ENCODE assay signal across 8 cellular contexts in the genomic region with DNA sequence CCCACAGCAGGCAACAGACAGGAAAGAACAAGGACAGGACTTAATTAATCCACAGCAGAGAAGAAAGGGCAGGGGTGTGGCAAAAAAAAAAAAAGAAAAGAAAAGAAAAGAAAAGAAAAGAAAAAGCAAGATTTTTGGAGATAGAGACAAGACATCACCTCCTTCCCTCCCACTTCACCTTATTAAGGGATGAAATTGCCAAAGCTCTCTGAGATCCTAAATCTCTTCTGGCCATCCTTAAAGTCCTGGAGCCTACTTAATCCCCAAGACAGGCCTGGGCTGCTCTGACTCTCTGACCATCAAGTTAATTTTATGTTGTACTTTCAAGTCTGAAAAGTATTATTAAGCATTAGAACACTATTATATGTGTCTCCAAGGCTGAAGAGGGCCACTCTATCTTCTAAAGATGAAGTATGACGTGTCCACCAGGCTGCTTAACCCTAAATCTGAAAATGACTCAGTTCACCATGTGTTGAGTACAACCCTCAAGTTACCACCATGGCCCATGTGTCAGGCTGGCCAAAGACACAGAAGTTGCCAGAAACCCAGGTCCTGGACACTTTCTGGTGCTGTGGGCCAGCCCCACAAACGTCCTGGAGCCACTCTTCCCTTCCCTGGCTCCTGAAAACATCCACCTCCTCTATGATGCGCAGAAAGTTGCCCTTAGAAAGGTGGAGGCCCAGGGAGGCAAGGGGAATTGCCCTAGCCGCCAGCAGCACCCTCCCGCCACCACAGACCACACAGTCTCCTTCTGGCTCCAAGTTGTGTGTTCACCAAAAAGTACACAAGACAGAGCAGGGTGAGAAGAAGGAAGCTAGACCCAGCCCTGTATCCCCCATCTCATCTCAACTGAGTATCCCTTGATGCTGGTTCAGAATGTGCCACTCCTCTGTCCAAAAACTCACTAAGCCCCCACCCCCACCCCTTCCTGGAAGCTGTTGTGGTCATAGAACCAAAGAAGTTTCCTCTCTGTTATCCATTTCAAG. TPM values are rescaled to one million over a fixed set of nuclear protein-coding genes. Genes with fewer than 3 reads are reported as not detected.
DNase-seq lines count a peak whose midpoint lies in the region; ATAC-seq, FAIRE-seq and TF ChIP-seq lines count a peak whose summit lies in the region.

No MANE protein-coding gene starts in this region.

- CTCF ChIA-PET in Caco-2 (lab: Charles Lee) = no interaction called here

- H3K4me3 ChIP-seq in Caco-2 (ENCODE audit: low read depth, low read length) = no peak overlapping the region
- H3K4me3 ChIP-seq in bronchial epithelial cell (ENCODE audit: low read depth, low read length) = no peak overlapping the region
- H3K4me3 ChIP-seq in neuronal stem cell (ENCODE audit: low read length in 2 of 2) = no peak overlapping the region

- H2BK12ac ChIP-seq in neuronal stem cell (ENCODE audit: low read length) = peak overlapping the region; percentile 24

- no peaks in the 10 kb centered on the region for H3K9me3 Mint-ChIP-seq in Caco-2 (ENCODE audit: unreplicated experiment)

- no peak overlapping the region for H3K27ac ChIP-seq in neuronal stem cell (replicated peaks; ENCODE audit: low read length)

- H3K4me3 Mint-ChIP-seq in Caco-2 (ENCODE audit: unreplicated experiment) = peak overlapping the region; percentile 20

- no peak overlapping the region for H3K4me2 ChIP-seq in neuronal stem cell (ENCODE audit: insufficient read depth, low read length, poor library complexity, severe bottlenecking)

- no peak for FAIRE-seq in bronchial epithelial cell (lab: Jason Lieb, UNC)
- no peak for FAIRE-seq in HTR-8/SVneo (lab: Jason Lieb, UNC)

- no peak overlapping the region for H3K14ac ChIP-seq in neuronal stem cell (ENCODE audit: low read length)

- peak overlapping the region; percentile 20 for H3K23ac ChIP-seq in neuronal stem cell (ENCODE audit: low read depth, low read length, poor library complexity)

- H4K8ac ChIP-seq in neuronal stem cell (ENCODE audit: low read depth, low read length) = no peak overlapping the region

- H3K9me3 ChIP-seq in Caco-2 (no peaks in the 10 kb centered on the region), neuronal stem cell (replicated peaks in 1 of 2; ENCODE audit: control insufficient read depth in 2 of 2, insufficient read depth in 1 of 2, low read depth in 1 of 2, low read length in 2 of 2) (no peaks in the 10 kb centered on the region)

- no peak overlapping the region for H3K27ac Mint-ChIP-seq in Caco-2 (ENCODE audit: unreplicated experiment)

- H2BK15ac ChIP-seq in neuronal stem cell (ENCODE audit: low read length) = no peak overlapping the region

- H3K4me1 ChIP-seq in Caco-2 (peaks cover 8% of the 10 kb centered on the region), neuronal stem cell (ENCODE audit: control insufficient read depth in 2 of 2, insufficient read depth in 1 of 2, low read depth in 1 of 2, low read length in 2 of 2) (peaks cover 7 to 8% of the 10 kb centered on the region in 2 donors)

- no peak for ATAC-seq in HG03520 (IDR thresholded peaks at IDR 0.05; ENCODE audit: unreplicated experiment)

- H2BK120ac ChIP-seq in neuronal stem cell (ENCODE audit: low read depth, low read length) = no peak overlapping the region

- WGBS in neuronal stem cell (ENCODE audit: extremely low coverage in 2 of 2, insufficient read length in 2 of 2, insufficient replicate concordance in 1 of 2), 2 donors = no CpG with 5 or more reads among the region's 5 CpGs

- H3K4me1 Mint-ChIP-seq in Caco-2 (ENCODE audit: low read depth, unreplicated experiment) = peaks cover 7% of the 10 kb centered on the region

- H2AK5ac ChIP-seq in neuronal stem cell (ENCODE audit: low read depth, low read length) = no peak overlapping the region

- no peak overlapping the region for H4K91ac ChIP-seq in neuronal stem cell (ENCODE audit: low read depth, low read length, poor library complexity)

- peaks cover 53% of the 10 kb centered on the region for H3K36me3 Mint-ChIP-seq in Caco-2 (ENCODE audit: insufficient read depth, unreplicated experiment)

- H2AFZ ChIP-seq in neuronal stem cell (ENCODE audit: low read length) = no peak overlapping the region

- no peaks in the 10 kb centered on the region for H3K79me1 ChIP-seq in neuronal stem cell (ENCODE audit: low read depth, low read length)

- TF ChIP-seq CTCF in Caco-2 (IDR thresholded peaks at IDR 0.05; ENCODE audit: insufficient read depth in 1 of 2, low read depth in 1 of 2, low read length in 1 of 2, severe bottlenecking in 1 of 2, unreplicated experiment in 1 of 2) (no peak), bronchial epithelial cell (IDR thresholded peaks at IDR 0.05; ENCODE audit: insufficient read depth, low read length, severe bottlenecking) (no peak)

- H3K4ac ChIP-seq in neuronal stem cell (ENCODE audit: low read length) = no peak overlapping the region

- BruUV-seq in Caco-2 (replicated peaks; lab: Mats Ljungman, UMichigan) = no TSS peak

- POLR2A ChIA-PET in Caco-2 (lab: Charles Lee) = interaction anchor here (0.6 to 0.7 kb wide), 2 partner anchors 86 to 130 kb away, joined by 5 to 6 read pairs; no protein-coding TSS in a partner anchor

- H3K9ac ChIP-seq in neuronal stem cell (ENCODE audit: low read depth, low read length, poor library complexity) = no peak overlapping the region

- DNase-seq in Caco-2 (no peak), T-helper 1 cell (peak in 4 of 5 donors; percentile 35 to 78 (median 42)), bronchial epithelial cell (ENCODE audit: low read depth) (peak; percentile 32), neuronal stem cell (ENCODE audit: low spot score) (no peak), NCI-H82 (lab: John Stamatoyannopoulos, UW) (no peak), HTR-8/SVneo (ENCODE audit: insufficient read length, low spot score) (no peak)
- DNase-seq in NK-92 treated with Interleukin-12 subunit alpha and Interleukin-12 subunit beta, amount 100 ng/mL, for 24 hours (lab: John Stamatoyannopoulos, UW) = no peak

- no peaks in the 10 kb centered on the region for H3K27me3 ChIP-seq in Caco-2 (replicated peaks; ENCODE audit: control insufficient read depth, insufficient read depth, low read length)
- no peaks in the 10 kb centered on the region for H3K27me3 ChIP-seq in bronchial epithelial cell (ENCODE audit: control insufficient read depth, insufficient read depth, low read length)
- H3K27me3 ChIP-seq in neuronal stem cell (ENCODE audit: control insufficient read depth in 3 of 3, insufficient read depth in 3 of 3, low read depth in 1 of 3, low read length in 3 of 3) = peaks cover 0 to 18% (median 0%) of the 10 kb centered on the region in 3 experiments

- H3K18ac ChIP-seq in neuronal stem cell (ENCODE audit: low read length) = no peak overlapping the region

- H2BK5ac ChIP-seq in neuronal stem cell (ENCODE audit: low read length) = no peak overlapping the region

- no peaks in the 10 kb centered on the region for H3K27me3 Mint-ChIP-seq in Caco-2 (ENCODE audit: insufficient read depth, unreplicated experiment)

- intact Hi-C loops in Caco-2 (cut with micrococcal nuclease; ENCODE audit: unreplicated experiment) = loop anchor here (10.0 kb wide), 1 partner anchor 149 kb away; no protein-coding TSS in a partner anchor

- no peaks in the 10 kb centered on the region for H3K36me3 ChIP-seq in Caco-2 (ENCODE audit: control insufficient read depth, insufficient read depth, low read length)
- H3K36me3 ChIP-seq in bronchial epithelial cell (ENCODE audit: control insufficient read depth, insufficient read depth, low read length) = no peaks in the 10 kb centered on the region
- peaks cover 0 to 18% of the 10 kb centered on the region in 2 donors for H3K36me3 ChIP-seq in neuronal stem cell (replicated peaks in 1 of 2; ENCODE audit: control insufficient read depth in 2 of 2, insufficient read depth in 2 of 2, low read length in 2 of 2)

RNA-seq across cellular contexts. Expression of gene SOCS1, which starts 2.7 kb away (rescaled TPM):
- 8.1 and 13.2 TPM in 2 replicates for total RNA-seq in Caco-2 (2022)
- 0.77 and 0.79 TPM in 2 replicates for total RNA-seq in bronchial epithelial cell
- 3.4 TPM for polyA plus RNA-seq in neuronal stem cell (2013, experiment 1 of 2)
- 3.6 TPM for polyA plus RNA-seq in neuronal stem cell (2013, experiment 2 of 2)

RNA-seq across cellular contexts. Expression of gene TNP2, which starts 15.8 kb away (rescaled TPM):
- total RNA-seq in Caco-2 (2022) = not detected in 2 replicates
- not detected in 2 replicates for total RNA-seq in bronchial epithelial cell
- polyA plus RNA-seq in neuronal stem cell (2013, experiment 1 of 2) = not detected
- not detected for polyA plus RNA-seq in neuronal stem cell (2013, experiment 2 of 2)

RNA-seq across cellular contexts. Expression of gene PRM3, which starts 20.1 kb away (rescaled TPM):
- total RNA-seq in Caco-2 (2022) = not detected in 2 replicates
- not detected in 2 replicates for total RNA-seq in bronchial epithelial cell
- not detected for polyA plus RNA-seq in neuronal stem cell (2013, experiment 1 of 2)
- polyA plus RNA-seq in neuronal stem cell (2013, experiment 2 of 2) = not detected

RNA-seq across cellular contexts. Expression of gene PRM2, which starts 23.0 kb away (rescaled TPM):
- total RNA-seq in Caco-2 (2022) = not detected in 2 replicates
- total RNA-seq in bronchial epithelial cell = not detected in 2 replicates
- not detected for polyA plus RNA-seq in neuronal stem cell (2013, experiment 1 of 2)
- polyA plus RNA-seq in neuronal stem cell (2013, experiment 2 of 2) = not detected

RNA-seq across cellular contexts. Expression of gene PRM1, which starts 27.8 kb away (rescaled TPM):
- total RNA-seq in Caco-2 (2022) (not detected in 2 replicates), bronchial epithelial cell (not detected in 2 replicates)
- polyA plus RNA-seq in neuronal stem cell (2013, experiment 1 of 2) = not detected
- not detected for polyA plus RNA-seq in neuronal stem cell (2013, experiment 2 of 2)

Comparison
In these comparisons a context has a peak if more than half of its experiments do, and no peak if none do; other contexts are left out.
1. DNase-seq: peak in T-helper 1 cell (4 of 5) and bronchial epithelial cell (single experiment); none in Caco-2 (0 of 2), neuronal stem cell (single experiment), NK-92 treated with Interleukin-12 subunit alpha and Interleukin-12 subunit beta, amount 100 ng/mL, for 24 hours (single experiment), NCI-H82 (single experiment) and HTR-8/SVneo (single experiment).